In genomic region chr12:131834798-131835615, GRCh38 we compare ENCODE assay signal across 24 cellular contexts. TPM values are rescaled to one million over a fixed set of nuclear protein-coding genes. Genes with fewer than 3 reads are reported as not detected.
DNase-seq lines count a peak whose midpoint lies in the region; ATAC-seq and TF ChIP-seq lines count a peak whose summit lies in the region.
"Had no signal": no experiment of that assay in that cellular context is flagged by ENCODE, and none has a peak within 500 bp of the region (broad histone marks: within the 10 kb centered on the region; RNA-seq: fewer than 3 reads in every experiment).

No MANE protein-coding gene starts in this region.

- H3K27me3 ChIP-seq in transverse colon, result peaks cover 37% of the 10 kb centered on the region
- H3K27me3 ChIP-seq: brain microvascular endothelial cell, vagina had no signal

- no peak for TF ChIP-seq CTCF in brain (conservative IDR thresholded peaks at IDR 0.05)
- no peak for TF ChIP-seq CTCF in transverse colon (IDR thresholded peaks at IDR 0.05)

- no peaks in the 10 kb centered on the region for H3K36me3 ChIP-seq in transverse colon
- H3K36me3 ChIP-seq: brain microvascular endothelial cell, esophagus squamous epithelium, neutrophil, prostate gland, vagina had no signal

- ATAC-seq in left colon (peak; percentile 60), HG02970 (IDR thresholded peaks at IDR 0.05; ENCODE audit: low FRiP score, unreplicated experiment) (no peak), HG02623 (IDR thresholded peaks at IDR 0.05; ENCODE audit: unreplicated experiment) (no peak)
- ATAC-seq: A549 had no signal

- intact Hi-C loops in left colon (cut with DNase I, micrococcal nuclease), result no loop called here
- intact Hi-C loops in transverse colon (cut with DNase I; ENCODE audit: low total_unique reads), result no loop called here

- no peak overlapping the region for H3K4me3 ChIP-seq in transverse colon
- H3K4me3 ChIP-seq: A549, coronary artery, esophagus squamous epithelium, prostate gland, SK-N-MC, vagina had no signal

- peaks cover 0 to 4% (median 0%) of the 10 kb centered on the region in 5 experiments for H3K9me3 Mint-ChIP-seq in brain
- H3K9me3 Mint-ChIP-seq: activated CD4-positive, alpha-beta T cell treated with anti-CD3 and anti-CD28 coated beads, Interleukin-2, amount 10 ng/mL, durations not matched to agents 7 days and 5 days; immature natural killer cell had no signal

- H3K9me3 ChIP-seq in transverse colon, result no peaks in the 10 kb centered on the region
- H3K9me3 ChIP-seq: A549, esophagus squamous epithelium, neutrophil, prostate gland, vagina had no signal

- in situ Hi-C loops in transverse colon (cut with MboI; ENCODE audit: low pct_ligation_motif_present in 1 of 4, low pct_unique_long_range_greater_than_20kb in 1 of 4, low sequenced_read_pairs in 3 of 4), result no loop called here

- H3K4me1 Mint-ChIP-seq in brain, result peaks cover 40% of the 10 kb centered on the region

- no peak for TF ChIP-seq EP300 in transverse colon (IDR thresholded peaks at IDR 0.05; ENCODE audit: low read depth)

- H3K27ac ChIP-seq in transverse colon, result no peak overlapping the region
- H3K27ac ChIP-seq: brain microvascular endothelial cell, coronary artery, esophagus squamous epithelium, neutrophil, prostate gland, SK-N-MC, vagina, VCaP had no signal

- peaks cover 9 to 22% (median 15%) of the 10 kb centered on the region in 4 donors for H3K4me1 ChIP-seq in transverse colon

- 53% methylated on average over 18 of the region's 20 CpGs; no CpG with 5 or more reads in 1 of the 2 donors for WGBS in transverse colon (ENCODE audit: low coverage in 1 of 2), 2 donors

- H3K27me3 Mint-ChIP-seq in brain, result no peaks in the 10 kb centered on the region

- peak; percentile 34 for DNase-seq in SIG-M5 treated with dmso at 0.1 percent for 504 hours (lab: John Stamatoyannopoulos, UW; ENCODE audit: unreplicated experiment)
- no peak for DNase-seq in SIG-M5 (lab: John Stamatoyannopoulos, UW)
- DNase-seq in left colon, result peak in 1 of 2 donors; percentile 24
- DNase-seq in transverse colon, result peak; percentile 21
- DNase-seq in UCSD-AML1 (lab: John Stamatoyannopoulos, UW; ENCODE audit: unreplicated experiment), result no peak
- DNase-seq: activated CD4-positive, alpha-beta T cell treated with anti-CD3 and anti-CD28 coated beads, Interleukin-2, amount 10 ng/mL, durations not matched to agents 7 days and 5 days; activated naive CD4-positive, alpha-beta T cell; activated T-cell treated with anti-CD3 and anti-CD28 coated beads, Interleukin-2, amount 50 U/mL, for 48 hours; brain microvascular endothelial cell; esophagus squamous epithelium; immature natural killer cell; NCI-H2081; NCI-H510A treated with DMSO at 0.1 percent for 48 hours had no signal

- no peak for TF ChIP-seq POLR2A in transverse colon (IDR thresholded peaks at IDR 0.05)

- no peaks in the 10 kb centered on the region for H3K36me3 Mint-ChIP-seq in brain
- H3K36me3 Mint-ChIP-seq: immature natural killer cell had no signal

- peak overlapping the region in 3 of 5 experiments; percentile 21 to 59 (median 24) for H3K27ac Mint-ChIP-seq in brain
- H3K27ac Mint-ChIP-seq: activated CD4-positive, alpha-beta T cell treated with anti-CD3 and anti-CD28 coated beads, Interleukin-2, amount 10 ng/mL, durations not matched to agents 7 days and 5 days; immature natural killer cell had no signal

- H3K4me3 Mint-ChIP-seq in brain, result no peak overlapping the region
- H3K4me3 Mint-ChIP-seq: activated CD4-positive, alpha-beta T cell treated with anti-CD3 and anti-CD28 coated beads, Interleukin-2, amount 10 ng/mL, durations not matched to agents 7 days and 5 days; immature natural killer cell had no signal

RNA-seq across cellular contexts. Expression of gene MMP17, which starts 6.8 kb away (rescaled TPM):
- polyA plus RNA-seq in brain (ENCODE audit: insufficient read depth, low read depth, low replicate concordance), result 15.5 TPM
- total RNA-seq in left colon, result 1 to 10 TPM in 1 of 2 donors, under 1 TPM in 1; 0.76 to 1.6 TPM
- total RNA-seq in transverse colon, result 10 to 100 TPM in 2 of 4 donors, 1 to 10 TPM in 2; 2.6 to 23.6 (median 12.4) TPM
- total RNA-seq: T-helper 2 cell treated with Interferon-gamma antibody and Interleukin-4, amounts not matched to agents 100 ng/mL and 5 ng/mL, for 36 hours had no signal

RNA-seq across cellular contexts. Expression of gene ULK1, which starts 59.4 kb away (rescaled TPM):
- 32.7 TPM for polyA plus RNA-seq in brain (ENCODE audit: insufficient read depth, low read depth, low replicate concordance)
- total RNA-seq in left colon (10 to 100 TPM; 18.0 to 29.8 TPM), transverse colon (100 to 1,000 TPM in 1 of 4 donors, 10 to 100 TPM in 3; 17.5 to 140 (median 28.0) TPM)

Comparison
In these comparisons a context has a peak if more than half of its experiments do, and no peak if none do; other contexts are left out.
1. DNase-seq: peak in SIG-M5 treated with dmso at 0.1 percent for 504 hours (single experiment) and transverse colon (single experiment); none in SIG-M5 (single experiment) and UCSD-AML1 (single experiment).